ENCODE assay signal across 17 cellular contexts in the genomic region with DNA sequence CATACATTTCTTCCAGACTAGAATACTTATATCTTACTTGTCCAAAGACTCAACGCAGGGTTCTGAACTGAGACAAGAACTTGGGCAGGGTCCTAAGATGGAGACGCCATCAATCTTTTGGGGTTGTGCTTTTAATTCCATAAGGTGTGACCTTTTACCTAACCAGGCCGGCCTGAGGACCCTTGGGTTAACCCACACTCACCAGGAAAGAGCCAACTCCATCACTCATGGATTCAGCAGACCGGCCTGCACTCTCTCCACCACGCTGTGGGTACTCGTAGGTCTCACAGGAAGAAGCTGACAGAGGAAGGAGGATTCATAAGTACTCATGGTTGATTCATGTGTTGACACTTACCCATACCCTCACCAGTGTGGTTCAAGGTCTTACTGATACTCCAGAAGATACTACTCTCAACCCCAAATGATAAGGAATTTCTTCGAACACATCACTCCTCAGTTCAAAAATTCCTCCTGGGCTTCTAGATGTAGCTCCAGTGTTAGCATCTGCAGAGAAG. TPM values are rescaled to one million over a fixed set of nuclear protein-coding genes. Genes with fewer than 3 reads are reported as not detected.
DNase-seq lines count a peak whose midpoint lies in the region; ATAC-seq and TF ChIP-seq lines count a peak whose summit lies in the region.
"Had no signal": no experiment of that assay in that cellular context is flagged by ENCODE, and none has a peak within 500 bp of the region (broad histone marks: within the 10 kb centered on the region; RNA-seq: fewer than 3 reads in every experiment).

No MANE protein-coding gene starts in this region.

- no peaks in the 10 kb centered on the region for H3K9me3 Mint-ChIP-seq in activated CD4-positive, alpha-beta T cell treated with anti-CD3 and anti-CD28 coated beads, Interleukin-2, amount 10 ng/mL, durations not matched to agents 24 days and 14 days
- H3K9me3 Mint-ChIP-seq in activated T-helper 2 cell treated with anti-CD3 and anti-CD28 coated beads, Interferon-gamma antibody, Interleukin-2, Interleukin-4, amounts not matched to agents 10 μg/mL and 5 μg/mL and 100 μg/mL, durations not matched to agents 14 hours and 24 hours and 36 hours, result no peaks in the 10 kb centered on the region
- H3K9me3 Mint-ChIP-seq in osteocyte (ENCODE audit: unreplicated experiment), result no peaks in the 10 kb centered on the region

- peak overlapping the region; percentile 6 for H3K27ac ChIP-seq in DND-41 (ENCODE audit: low read length)
- H3K27ac ChIP-seq: A549, GM23248 had no signal

- peaks cover 17% of the 10 kb centered on the region for H3K4me1 ChIP-seq in DND-41 (ENCODE audit: insufficient read depth, low read length)
- H3K4me1 ChIP-seq: A549 had no signal

- peak overlapping the region; percentile 61 for H3K27ac Mint-ChIP-seq in activated CD4-positive, alpha-beta T cell treated with anti-CD3 and anti-CD28 coated beads, Interleukin-2, amount 10 ng/mL, durations not matched to agents 24 days and 14 days
- peak overlapping the region; percentile 65 for H3K27ac Mint-ChIP-seq in activated T-helper 2 cell treated with anti-CD3 and anti-CD28 coated beads, Interferon-gamma antibody, Interleukin-2, Interleukin-4, amounts not matched to agents 10 μg/mL and 5 μg/mL and 100 μg/mL, durations not matched to agents 14 hours and 24 hours and 36 hours
- H3K27ac Mint-ChIP-seq in osteocyte (ENCODE audit: unreplicated experiment), result no peak overlapping the region

- peaks cover 52% of the 10 kb centered on the region for H3K79me2 ChIP-seq in DND-41 (ENCODE audit: insufficient read depth, low read length)

- TF ChIP-seq CTCF in DND-41 (IDR thresholded peaks at IDR 0.05; ENCODE audit: borderline replicate concordance, extremely low read depth, low read length, poor library complexity, severe bottlenecking), result no peak
- TF ChIP-seq CTCF in osteocyte (IDR thresholded peaks at IDR 0.05), result no peak

- H3K36me3 Mint-ChIP-seq in activated CD4-positive, alpha-beta T cell treated with anti-CD3 and anti-CD28 coated beads, Interleukin-2, amount 10 ng/mL, durations not matched to agents 24 days and 14 days (ENCODE audit: low read depth), result peaks cover 56% of the 10 kb centered on the region
- peaks cover 70% of the 10 kb centered on the region for H3K36me3 Mint-ChIP-seq in activated T-helper 2 cell treated with anti-CD3 and anti-CD28 coated beads, Interferon-gamma antibody, Interleukin-2, Interleukin-4, amounts not matched to agents 10 μg/mL and 5 μg/mL and 100 μg/mL, durations not matched to agents 14 hours and 24 hours and 36 hours (ENCODE audit: low read depth)
- peaks cover 23% of the 10 kb centered on the region for H3K36me3 Mint-ChIP-seq in osteocyte (ENCODE audit: unreplicated experiment)

- H2AFZ ChIP-seq in DND-41 (ENCODE audit: low read depth, low read length), result no peak overlapping the region
- H2AFZ ChIP-seq: GM23248 had no signal

- intact Hi-C loops in activated CD4-positive, alpha-beta T cell treated with anti-CD3 and anti-CD28 coated beads, Interleukin-2, amount 10 ng/mL, durations not matched to agents 24 days and 14 days (cut with micrococcal nuclease), result loop anchor here (5.0 kb wide), 1 partner anchor 102 kb away; no protein-coding TSS in a partner anchor
- intact Hi-C loops in activated T-helper 2 cell treated with anti-CD3 and anti-CD28 coated beads, Interferon-gamma antibody, Interleukin-2, Interleukin-4, amounts not matched to agents 10 μg/mL and 5 μg/mL and 100 μg/mL, durations not matched to agents 14 hours and 24 hours and 36 hours (cut with micrococcal nuclease), result loop anchor here (5.0 kb wide), 2 partner anchors 87 to 107 kb away; no protein-coding TSS in a partner anchor

- H3K9me3 ChIP-seq in DND-41 (ENCODE audit: insufficient read depth, low read length, severe bottlenecking), result no peaks in the 10 kb centered on the region
- H3K9me3 ChIP-seq: A549 had no signal

- H3K9ac ChIP-seq in DND-41 (ENCODE audit: low read depth, low read length), result no peak overlapping the region
- H3K9ac ChIP-seq: GM23248 had no signal

- no peak overlapping the region for H3K4me3 ChIP-seq in DND-41 (ENCODE audit: low read depth in 1 of 2, low read length in 2 of 2)
- H3K4me3 ChIP-seq: A549, GM12878, GM23248 had no signal

- peaks cover 94% of the 10 kb centered on the region for H3K36me3 ChIP-seq in DND-41 (ENCODE audit: insufficient read depth, low read length)

- H3K4me2 ChIP-seq in DND-41 (ENCODE audit: insufficient read depth, low read length), result no peak overlapping the region
- H3K4me2 ChIP-seq: A549 had no signal

- DNase-seq in activated CD4-positive, alpha-beta T cell treated with anti-CD3 and anti-CD28 coated beads, Interleukin-2, amount 10 ng/mL, durations not matched to agents 24 days and 14 days, result no peak
- no peak for DNase-seq in activated CD4-positive, alpha-beta T cell treated with anti-CD3 and anti-CD28 coated beads for 4 hours
- DNase-seq in DND-41, result peak; percentile 3
- DNase-seq in activated T-helper 2 cell treated with anti-CD3 and anti-CD28 coated beads, Interferon-gamma antibody, Interleukin-2, Interleukin-4, amounts not matched to agents 10 μg/mL and 5 μg/mL and 100 μg/mL, durations not matched to agents 14 hours and 24 hours and 36 hours (ENCODE audit: low spot score), result no peak
- peak; percentile 73 for DNase-seq in osteocyte (ENCODE audit: extremely low spot score, unreplicated experiment)
- DNase-seq in KG1 (lab: John Stamatoyannopoulos, UW), result no peak
- DNase-seq in iPS-NIHi7 (ENCODE audit: extremely low spot score), result no peak
- DNase-seq: C1 segment of cervical spinal cord, GDM1, GM23248, HCEC 1CT, IMR-90, NCI-H1105 treated with DMSO at 0.1 percent for 48 hours, NCI-H1930, NCI-H526 treated with DMSO at 0.1 percent for 48 hours had no signal

- peaks cover 59% of the 10 kb centered on the region for H3K4me1 Mint-ChIP-seq in activated CD4-positive, alpha-beta T cell treated with anti-CD3 and anti-CD28 coated beads, Interleukin-2, amount 10 ng/mL, durations not matched to agents 24 days and 14 days
- H3K4me1 Mint-ChIP-seq in activated T-helper 2 cell treated with anti-CD3 and anti-CD28 coated beads, Interferon-gamma antibody, Interleukin-2, Interleukin-4, amounts not matched to agents 10 μg/mL and 5 μg/mL and 100 μg/mL, durations not matched to agents 14 hours and 24 hours and 36 hours (ENCODE audit: low read depth), result peaks cover 57% of the 10 kb centered on the region
- no peaks in the 10 kb centered on the region for H3K4me1 Mint-ChIP-seq in osteocyte (ENCODE audit: unreplicated experiment)

- no peaks in the 10 kb centered on the region for H3K27me3 Mint-ChIP-seq in activated CD4-positive, alpha-beta T cell treated with anti-CD3 and anti-CD28 coated beads, Interleukin-2, amount 10 ng/mL, durations not matched to agents 24 days and 14 days
- no peaks in the 10 kb centered on the region for H3K27me3 Mint-ChIP-seq in activated T-helper 2 cell treated with anti-CD3 and anti-CD28 coated beads, Interferon-gamma antibody, Interleukin-2, Interleukin-4, amounts not matched to agents 10 μg/mL and 5 μg/mL and 100 μg/mL, durations not matched to agents 14 hours and 24 hours and 36 hours (ENCODE audit: low read depth)
- H3K27me3 Mint-ChIP-seq in osteocyte (ENCODE audit: unreplicated experiment), result no peaks in the 10 kb centered on the region

- no peaks in the 10 kb centered on the region for H4K20me1 ChIP-seq in DND-41 (ENCODE audit: insufficient read depth, low read length)

- H3K4me3 Mint-ChIP-seq in activated CD4-positive, alpha-beta T cell treated with anti-CD3 and anti-CD28 coated beads, Interleukin-2, amount 10 ng/mL, durations not matched to agents 24 days and 14 days, result no peak overlapping the region
- H3K4me3 Mint-ChIP-seq in activated T-helper 2 cell treated with anti-CD3 and anti-CD28 coated beads, Interferon-gamma antibody, Interleukin-2, Interleukin-4, amounts not matched to agents 10 μg/mL and 5 μg/mL and 100 μg/mL, durations not matched to agents 14 hours and 24 hours and 36 hours (ENCODE audit: low read depth), result no peak overlapping the region
- H3K4me3 Mint-ChIP-seq in osteocyte (ENCODE audit: unreplicated experiment), result no peak overlapping the region

- no peak for ATAC-seq in DND-41 (ENCODE audit: insufficient read depth, low read depth)
- ATAC-seq: A549, GM12878 had no signal

- no peaks in the 10 kb centered on the region for H3K27me3 ChIP-seq in DND-41 (ENCODE audit: insufficient read depth, low read length, poor library complexity)

RNA-seq across cellular contexts. Expression of a gene that starts 36.2 kb away (rescaled TPM):
- total RNA-seq in activated CD4-positive, alpha-beta T cell treated with anti-CD3 and anti-CD28 coated beads, Interleukin-2, amount 10 ng/mL, durations not matched to agents 24 days and 14 days, result 10.4 and 13.1 TPM in 2 replicates
- total RNA-seq in activated T-helper 2 cell treated with anti-CD3 and anti-CD28 coated beads, Interferon-gamma antibody, Interleukin-2, Interleukin-4, amounts not matched to agents 10 μg/mL and 5 μg/mL and 100 μg/mL, durations not matched to agents 14 hours and 24 hours and 36 hours, result 12.9 and 14.6 TPM in 2 replicates
- 10.9 and 11.1 TPM in 2 replicates for total RNA-seq in osteocyte

RNA-seq across cellular contexts. Expression of a gene that starts 36.5 kb away (rescaled TPM):
- total RNA-seq in activated CD4-positive, alpha-beta T cell treated with anti-CD3 and anti-CD28 coated beads, Interleukin-2, amount 10 ng/mL, durations not matched to agents 24 days and 14 days, result 11.7 and 12.0 TPM in 2 replicates
- 10.0 and 10.4 TPM in 2 replicates for total RNA-seq in activated T-helper 2 cell treated with anti-CD3 and anti-CD28 coated beads, Interferon-gamma antibody, Interleukin-2, Interleukin-4, amounts not matched to agents 10 μg/mL and 5 μg/mL and 100 μg/mL, durations not matched to agents 14 hours and 24 hours and 36 hours
- total RNA-seq in osteocyte, result 10.7 and 10.8 TPM in 2 replicates

Comparison
In these comparisons a context has a peak if more than half of its experiments do, and no peak if none do; other contexts are left out.
1. DNase-seq: peak in DND-41 (single experiment) and osteocyte (single experiment); none in activated CD4-positive, alpha-beta T cell treated with anti-CD3 and anti-CD28 coated beads, Interleukin-2, amount 10 ng/mL, durations not matched to agents 24 days and 14 days (single experiment), activated CD4-positive, alpha-beta T cell treated with anti-CD3 and anti-CD28 coated beads for 4 hours (0 of 2), activated T-helper 2 cell treated with anti-CD3 and anti-CD28 coated beads, Interferon-gamma antibody, Interleukin-2, Interleukin-4, amounts not matched to agents 10 μg/mL and 5 μg/mL and 100 μg/mL, durations not matched to agents 14 hours and 24 hours and 36 hours (single experiment), KG1 (single experiment) and iPS-NIHi7 (single experiment).